Comparison of ENCODE assay signal across 8 cellular contexts in genomic region chr15:59160880-59161593, GRCh38. TPM values are rescaled to one million over a fixed set of nuclear protein-coding genes. Genes with fewer than 3 reads are reported as not detected.
DNase-seq lines count a peak whose midpoint lies in the region; ATAC-seq and TF ChIP-seq lines count a peak whose summit lies in the region.

No MANE protein-coding gene starts in this region.

- no peak for TF ChIP-seq POLR2A in prostate gland (IDR thresholded peaks at IDR 0.05)

- no peak overlapping the region for H3K27ac ChIP-seq in prostate gland

- DNase-seq in activated CD8-positive, alpha-beta memory T cell treated with anti-CD3 and anti-CD28 coated beads, Interleukin-2, amount 50 U/mL, for 48 hours: peak; percentile 59
- no peak for DNase-seq in activated CD8-positive, alpha-beta memory T cell treated with anti-CD3 and anti-CD28 coated beads, Interleukin-2, amount 50 U/mL, for 4 hours
- DNase-seq in NCI-H510A treated with DMSO at 0.1 percent for 48 hours (lab: John Stamatoyannopoulos, UW) (peak; percentile 43), T47D (ENCODE audit: low read depth in 1 of 2, low spot score in 1 of 2) (peak; percentile 49 to 85), prostate gland (ENCODE audit: low spot score) (no peak), AG08395 (ENCODE audit: low spot score) (no peak)
- no peak for DNase-seq in activated effector memory CD4-positive, alpha-beta T cell treated with anti-CD3 and anti-CD28 coated beads, Interleukin-2, amount 50 U/mL, for 16 hours

- H3K4me1 ChIP-seq in prostate gland (replicated peaks): peaks cover 17% of the 10 kb centered on the region

- TF ChIP-seq CTCF in prostate gland (IDR thresholded peaks at IDR 0.05): peak in 3 of 4 experiments; percentile 31 to 61 (median 53)

- no peaks in the 10 kb centered on the region for H3K27me3 ChIP-seq in prostate gland (replicated peaks; ENCODE audit: insufficient read depth)

- intact Hi-C loops in prostate gland (cut with DNase I): loop anchor here (5.0 to 10.0 kb wide), 2 partner anchors 176 to 331 kb away; partner anchors contain the start of gene RNF111

- no peaks in the 10 kb centered on the region for H3K9me3 ChIP-seq in prostate gland

- WGBS in prostate gland: 84% methylated on average over 23 of the region's 23 CpGs

- H3K36me3 ChIP-seq in prostate gland: no peaks in the 10 kb centered on the region

- no peak overlapping the region for H3K4me3 ChIP-seq in prostate gland

- ATAC-seq in GM21825 (IDR thresholded peaks at IDR 0.05; ENCODE audit: unreplicated experiment): no peak

- in situ Hi-C loops in T47D (cut with HindIII; ENCODE audit: low pct_unique_long_range_greater_than_20kb, low sequenced_read_pairs): no loop called here

RNA-seq across cellular contexts. Expression of gene LDHAL6B, which starts 45.6 kb away (rescaled TPM):
- 1 to 10 TPM in 1 of 2 donors, not detected in 1; 6.0 TPM for total RNA-seq in prostate gland

RNA-seq across cellular contexts. Expression of gene CCNB2, which starts 56.1 kb away (rescaled TPM):
- total RNA-seq in prostate gland: 10 to 100 TPM in 1 of 2 donors, 1 to 10 TPM in 1; 8.3 to 12.2 TPM

Comparison
In these comparisons a context has a peak if more than half of its experiments do, and no peak if none do; other contexts are left out.
1. DNase-seq: peak in activated CD8-positive, alpha-beta memory T cell treated with anti-CD3 and anti-CD28 coated beads, Interleukin-2, amount 50 U/mL, for 48 hours (single experiment), NCI-H510A treated with DMSO at 0.1 percent for 48 hours (single experiment) and T47D (2 of 2); none in activated CD8-positive, alpha-beta memory T cell treated with anti-CD3 and anti-CD28 coated beads, Interleukin-2, amount 50 U/mL, for 4 hours (single experiment), prostate gland (single experiment), activated effector memory CD4-positive, alpha-beta T cell treated with anti-CD3 and anti-CD28 coated beads, Interleukin-2, amount 50 U/mL, for 16 hours (single experiment) and AG08395 (single experiment).